In the genomic region with DNA sequence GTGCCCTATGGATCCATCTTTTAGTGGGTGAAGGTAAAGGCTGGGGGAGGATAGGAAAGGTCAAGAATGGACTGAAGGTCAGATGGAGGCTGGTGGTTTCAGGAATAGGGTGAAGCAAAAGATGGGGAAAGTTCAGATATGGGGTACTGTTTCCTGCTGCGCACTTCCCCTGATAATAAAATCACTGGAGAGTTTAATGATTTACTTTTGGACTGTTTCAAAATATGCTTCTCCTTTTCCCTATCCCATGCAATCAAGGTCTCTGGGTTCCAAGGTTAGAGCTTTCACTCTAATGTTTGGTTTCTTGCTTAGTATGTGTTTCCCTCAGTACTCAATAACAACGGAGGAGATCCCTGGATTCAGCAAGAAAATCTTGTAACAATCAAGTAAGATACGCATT, we compare ENCODE assay signal across 21 cellular contexts. TPM values are rescaled to one million over a fixed set of nuclear protein-coding genes. Genes with fewer than 3 reads are reported as not detected.
DNase-seq lines count a peak whose midpoint lies in the region; ATAC-seq, FAIRE-seq and TF ChIP-seq lines count a peak whose summit lies in the region.
"Had no signal": no experiment of that assay in that cellular context is flagged by ENCODE, and none has a peak within 500 bp of the region (broad histone marks: within the 10 kb centered on the region; RNA-seq: fewer than 3 reads in every experiment).

No MANE protein-coding gene starts in this region.

- H3K4me1 ChIP-seq in HepG2 (ENCODE audit: insufficient read depth, low read length): peaks cover 16% of the 10 kb centered on the region
- H3K4me1 ChIP-seq in right lobe of liver: peaks cover 0 to 27% (median 0%) of the 10 kb centered on the region in 4 donors
- H3K4me1 ChIP-seq: A549, BE2C had no signal

- intact Hi-C loops in left colon (cut with DNase I, micrococcal nuclease) (no loop called here), HepG2 (cut with micrococcal nuclease; ENCODE audit: unreplicated experiment) (no loop called here), right lobe of liver (cut with DNase I) (loop anchor here in 1 of 2 donors (10.0 kb wide), 1 partner anchor 119 kb away; no protein-coding TSS in a partner anchor)

- DNase-seq in left colon: no peak
- no peak for DNase-seq in HepG2 (ENCODE audit: low spot score)
- no peak for DNase-seq in right lobe of liver
- DNase-seq in DMS114 treated with DMSO at 0.1 percent for 48 hours (lab: John Stamatoyannopoulos, UW; ENCODE audit: unreplicated experiment): no peak
- no peak for DNase-seq in AG08395 (ENCODE audit: low spot score)
- DNase-seq: BE2C; C1 segment of cervical spinal cord; CD4-positive, alpha-beta memory T cell; CD4-positive, CD25-positive, alpha-beta regulatory T cell; CD8-positive, alpha-beta memory T cell; COR-L47; DMS 273 treated with DMSO at 0.1 percent for 48 hours; DMS79 treated with DMSO at 0.1 percent for 48 hours; GF-D8 had no signal

- TF ChIP-seq CTCF in HepG2 (CRISPR knock-in tag; IDR thresholded peaks at IDR 0.05): no peak
- no peak for TF ChIP-seq CTCF in right lobe of liver (IDR thresholded peaks at IDR 0.05)

- H3K9me3 ChIP-seq in HepG2 (ENCODE audit: low read length): no peaks in the 10 kb centered on the region
- H3K9me3 ChIP-seq in right lobe of liver: no peaks in the 10 kb centered on the region
- H3K9me3 ChIP-seq: A549, BE2C, BLaER1 had no signal

- TF ChIP-seq EP300 in HepG2 (IDR thresholded peaks at IDR 0.05; ENCODE audit: low read depth in 2 of 2, low read length in 2 of 2): no peak
- no peak for TF ChIP-seq EP300 in HepG2 (CRISPR knock-in tag; IDR thresholded peaks at IDR 0.05; ENCODE audit: borderline replicate concordance)

- H3K4me3 ChIP-seq in HepG2 (replicated peaks in 1 of 3; ENCODE audit: insufficient read depth in 1 of 3, low read depth in 2 of 3, low read length in 3 of 3) (no peak overlapping the region), right lobe of liver (peak overlapping the region; percentile 13 to 39 (median 30))
- H3K4me3 ChIP-seq: A549, BLaER1 had no signal

- no peak for TF ChIP-seq RAD21 in HepG2 (CRISPR knock-in tag; IDR thresholded peaks at IDR 0.05)

- no peak overlapping the region for H3K27ac ChIP-seq in HepG2 (ENCODE audit: extremely low read length, insufficient read depth, low read length)
- peak overlapping the region in 2 of 3 donors; percentile 69 to 75 for H3K27ac ChIP-seq in right lobe of liver
- H3K27ac ChIP-seq: 22Rv1, A549, BLaER1 had no signal

- H4K20me1 ChIP-seq in HepG2 (ENCODE audit: insufficient read depth, low read length): no peaks in the 10 kb centered on the region
- H4K20me1 ChIP-seq: BLaER1 had no signal

- no peak overlapping the region for H2AFZ ChIP-seq in HepG2 (ENCODE audit: low read length)

- H3K36me3 ChIP-seq in HepG2 (replicated peaks in 1 of 2; ENCODE audit: control insufficient read depth in 1 of 2, insufficient read depth in 2 of 2, low read length in 2 of 2) (no peaks in the 10 kb centered on the region), right lobe of liver (no peaks in the 10 kb centered on the region)
- H3K36me3 ChIP-seq: BE2C, BLaER1 had no signal

- 13% methylated on average over 3 of the region's 3 CpGs for WGBS in HepG2 (ENCODE audit: low lambda C conversion rate)
- 24% methylated on average over 3 of the region's 3 CpGs for WGBS in right lobe of liver (ENCODE audit: insufficient coverage, low coverage, low lambda C conversion rate, missing lambda C conversion rate)

- no peak overlapping the region for H3K9ac ChIP-seq in HepG2 (ENCODE audit: insufficient read depth, low read depth, low read length)
- H3K9ac ChIP-seq: BLaER1 had no signal

- in situ Hi-C loops in HepG2 (cut with HindIII; ENCODE audit: extremely low pct_ligation_motif_present, low pct_unique_long_range_greater_than_20kb): no loop called here

- TF ChIP-seq POLR2A in HepG2 (IDR thresholded peaks at IDR 0.05; ENCODE audit: insufficient read depth in 1 of 2, low read depth in 2 of 2, low read length in 2 of 2) (no peak), right lobe of liver (IDR thresholded peaks at IDR 0.05) (no peak)

- ATAC-seq in left colon: peak; percentile 72
- ATAC-seq in HepG2: peak; percentile 68
- ATAC-seq in right lobe of liver: peak; percentile 79 to 89 (median 84)
- ATAC-seq in GM18867 (IDR thresholded peaks at IDR 0.05; ENCODE audit: unreplicated experiment): no peak
- ATAC-seq: A549 had no signal

- no TSS peak for BruUV-seq in HepG2 (replicated peaks; lab: Mats Ljungman, UMichigan)

- no peak overlapping the region for H3K4me2 ChIP-seq in HepG2 (ENCODE audit: low read depth, low read length)
- H3K4me2 ChIP-seq: A549 had no signal

- H3K27me3 ChIP-seq in HepG2 (ENCODE audit: control insufficient read depth in 1 of 2, insufficient read depth in 2 of 2, low read length in 2 of 2) (no peaks in the 10 kb centered on the region), right lobe of liver (no peaks in the 10 kb centered on the region)
- H3K27me3 ChIP-seq: BLaER1 had no signal

- no peaks in the 10 kb centered on the region for H3K79me2 ChIP-seq in HepG2 (ENCODE audit: insufficient read depth, low read length)

- FAIRE-seq in HepG2 (lab: Jason Lieb, UNC): no peak
- FAIRE-seq: A549, G401.6, GM12891 had no signal

- CTCF ChIA-PET in HepG2 (lab: Yijun Ruan, JAX; ENCODE audit: low intra/inter-chr PET ratio, low total read pairs): no interaction called here

- POLR2A ChIA-PET in HepG2 (lab: Yijun Ruan, JAX): no interaction called here

TF ChIP-seq in HepG2, 621 proteins besides CTCF, POLR2A, EP300 and RAD21 (continues in another document):
- TF ChIP-seq LCORL (IDR thresholded peaks at IDR 0.05): no peak
- no peak for TF ChIP-seq LCORL (CRISPR knock-in tag; IDR thresholded peaks at IDR 0.05)
- no peak for TF ChIP-seq SALL2 (CRISPR knock-in tag; IDR thresholded peaks at IDR 0.05)
- TF ChIP-seq SMARCC2 (IDR thresholded peaks at IDR 0.05): no peak
- TF ChIP-seq TOPORS (CRISPR knock-in tag; IDR thresholded peaks at IDR 0.05): no peak
- TF ChIP-seq NFIC (IDR thresholded peaks at IDR 0.05; ENCODE audit: low read length): no peak
- TF ChIP-seq, protein P1, sequence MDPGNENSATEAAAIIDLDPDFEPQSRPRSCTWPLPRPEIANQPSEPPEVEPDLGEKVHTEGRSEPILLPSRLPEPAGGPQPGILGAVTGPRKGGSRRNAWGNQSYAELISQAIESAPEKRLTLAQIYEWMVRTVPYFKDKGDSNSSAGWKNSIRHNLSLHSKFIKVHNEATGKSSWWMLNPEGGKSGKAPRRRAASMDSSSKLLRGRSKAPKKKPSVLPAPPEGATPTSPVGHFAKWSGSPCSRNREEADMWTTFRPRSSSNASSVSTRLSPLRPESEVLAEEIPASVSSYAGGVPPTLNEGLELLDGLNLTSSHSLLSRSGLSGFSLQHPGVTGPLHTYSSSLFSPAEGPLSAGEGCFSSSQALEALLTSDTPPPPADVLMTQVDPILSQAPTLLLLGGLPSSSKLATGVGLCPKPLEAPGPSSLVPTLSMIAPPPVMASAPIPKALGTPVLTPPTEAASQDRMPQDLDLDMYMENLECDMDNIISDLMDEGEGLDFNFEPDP (CRISPR knock-in tag; conservative IDR thresholded peaks at IDR 0.05): no peak
- no peak for TF ChIP-seq MXI1 (IDR thresholded peaks at IDR 0.05; ENCODE audit: borderline replicate concordance, low read depth, low read length)
- TF ChIP-seq, protein P2, sequence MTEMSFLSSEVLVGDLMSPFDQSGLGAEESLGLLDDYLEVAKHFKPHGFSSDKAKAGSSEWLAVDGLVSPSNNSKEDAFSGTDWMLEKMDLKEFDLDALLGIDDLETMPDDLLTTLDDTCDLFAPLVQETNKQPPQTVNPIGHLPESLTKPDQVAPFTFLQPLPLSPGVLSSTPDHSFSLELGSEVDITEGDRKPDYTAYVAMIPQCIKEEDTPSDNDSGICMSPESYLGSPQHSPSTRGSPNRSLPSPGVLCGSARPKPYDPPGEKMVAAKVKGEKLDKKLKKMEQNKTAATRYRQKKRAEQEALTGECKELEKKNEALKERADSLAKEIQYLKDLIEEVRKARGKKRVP (CRISPR knock-in tag; IDR thresholded peaks at IDR 0.05): no peak
- no peak for TF ChIP-seq ZNF124 (CRISPR knock-in tag; IDR thresholded peaks at IDR 0.05)
- TF ChIP-seq, protein P3, sequence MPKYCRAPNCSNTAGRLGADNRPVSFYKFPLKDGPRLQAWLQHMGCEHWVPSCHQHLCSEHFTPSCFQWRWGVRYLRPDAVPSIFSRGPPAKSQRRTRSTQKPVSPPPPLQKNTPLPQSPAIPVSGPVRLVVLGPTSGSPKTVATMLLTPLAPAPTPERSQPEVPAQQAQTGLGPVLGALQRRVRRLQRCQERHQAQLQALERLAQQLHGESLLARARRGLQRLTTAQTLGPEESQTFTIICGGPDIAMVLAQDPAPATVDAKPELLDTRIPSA (CRISPR knock-in tag; IDR thresholded peaks at IDR 0.05; ENCODE audit: borderline replicate concordance): no peak

RNA-seq across cellular contexts. Expression of gene PPP3R2, which starts 10.8 kb away (rescaled TPM):
- total RNA-seq in left colon (under 1 TPM in 1 of 2 donors, not detected in 1; 0.12 TPM), HepG2 (2016; rRNA removed; fragmentation: Illumina TruSeq; extraction: Trizol) (not detected in 2 replicates), right lobe of liver (not detected)
- total RNA-seq in HepG2 (2016; cell fraction: cytosol; rRNA removed; fragmentation: Illumina TruSeq; extraction: Trizol; ENCODE audit: low read depth): not detected in 2 replicates
- not detected in 2 replicates for total RNA-seq in HepG2 (2016; cell fraction: insoluble cytoplasmic fraction; rRNA removed; fragmentation: Illumina TruSeq; extraction: Trizol)
- total RNA-seq in HepG2 (2016; cell fraction: membrane; rRNA removed; fragmentation: Illumina TruSeq; extraction: Trizol): not detected in 2 replicates
- total RNA-seq in HepG2 (2016; cell fraction: nucleus; rRNA removed; fragmentation: Illumina TruSeq; extraction: Trizol): not detected in 2 replicates
- polyA plus RNA-seq in HepG2 (2011; rRNA removed): not detected in 2 replicates
- not detected in 2 replicates for polyA plus RNA-seq in HepG2 (2011; cell fraction: cytosol; rRNA removed)
- not detected in 2 replicates for polyA plus RNA-seq in HepG2 (2011; cell fraction: nucleus; rRNA removed)
- not detected in 2 replicates for polyA plus RNA-seq in HepG2 (2012)
- not detected in 2 replicates for polyA plus RNA-seq in HepG2 (2016; cell fraction: cytosol; fragmentation: Illumina TruSeq; extraction: Trizol; ENCODE audit: low read depth)
- not detected in 2 replicates for polyA plus RNA-seq in HepG2 (2016; cell fraction: insoluble cytoplasmic fraction; fragmentation: Illumina TruSeq; extraction: Trizol; ENCODE audit: low read depth)
- polyA plus RNA-seq in HepG2 (2016; cell fraction: membrane; fragmentation: Illumina TruSeq; extraction: Trizol; ENCODE audit: low read depth): not detected in 2 replicates
- polyA plus RNA-seq in HepG2 (2016; cell fraction: nucleus; fragmentation: Illumina TruSeq; extraction: Trizol; ENCODE audit: insufficient read depth, low read depth): not detected in 2 replicates
- polyA minus RNA-seq in HepG2 (2011; rRNA and poly(A)+ RNA removed; ENCODE audit: low replicate concordance): not detected in 2 replicates
- polyA minus RNA-seq in HepG2 (2011; cell fraction: cytosol; rRNA and poly(A)+ RNA removed): not detected in 2 replicates
- polyA minus RNA-seq in HepG2 (2011; cell fraction: nucleus; rRNA and poly(A)+ RNA removed): not detected in 2 replicates
- total RNA-seq: A172; CD4-positive, alpha-beta memory T cell; CD4-positive, CD25-positive, alpha-beta regulatory T cell; CD8-positive, alpha-beta memory T cell had no signal
- polyA plus RNA-seq: A549; CD4-positive, alpha-beta memory T cell; CD8-positive, alpha-beta memory T cell had no signal

Comparison
In these comparisons a context has a peak if more than half of its experiments do, and no peak if none do; other contexts are left out.
1. H3K4me3 ChIP-seq: peak in right lobe of liver (3 of 3); none in HepG2 (0 of 3).